10 cellular contexts compared by ENCODE assay signal in the genomic region with DNA sequence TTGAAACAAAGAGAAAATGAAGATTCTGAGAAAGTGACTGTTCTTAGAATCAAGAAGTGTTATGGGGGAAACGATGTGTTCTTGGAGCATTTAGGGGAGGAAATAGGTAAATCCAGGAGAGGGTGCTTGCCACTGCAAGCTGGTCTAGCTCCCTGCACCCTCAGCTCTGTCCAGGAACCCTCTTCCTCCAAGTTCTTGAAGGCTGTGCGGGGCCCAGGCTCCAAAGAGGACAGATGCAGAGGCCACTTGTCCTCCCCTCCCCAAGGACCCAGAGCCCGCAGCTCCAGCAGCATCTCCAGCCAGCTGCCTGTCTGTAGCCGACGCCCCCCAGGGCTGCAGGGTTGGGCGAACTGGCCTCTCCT.
A peak's percentile ranks its signal among the peaks of the same experiment; 100 is the strongest.
DNase-seq lines count a peak whose midpoint lies in the region; ATAC-seq and TF ChIP-seq lines count a peak whose summit lies in the region.
"Had no signal": no experiment of that assay in that cellular context is flagged by ENCODE, and none has a peak within 500 bp of the region (broad histone marks: within the 10 kb centered on the region; RNA-seq: fewer than 3 reads in every experiment).

No MANE protein-coding gene starts in this region.

- POLR2A ChIA-PET in HCT116 (lab: Charles Lee): interaction anchor here (0.8 to 1.2 kb wide), 3 partner anchors 15 to 1447 kb away, joined by 3 to 6 read pairs (median 3); no protein-coding TSS in a partner anchor

- H4K20me1 ChIP-seq in HCT116 (ENCODE audit: insufficient read depth) (no peaks in the 10 kb centered on the region), osteoblast (ENCODE audit: insufficient read depth, low read length) (no peaks in the 10 kb centered on the region)

- H3K79me2 ChIP-seq in HCT116 (ENCODE audit: insufficient read depth, low read length): no peaks in the 10 kb centered on the region
- no peaks in the 10 kb centered on the region for H3K79me2 ChIP-seq in osteoblast (ENCODE audit: insufficient read depth, low read length)

- intact Hi-C loops in HCT116 (cut with micrococcal nuclease) (loop anchor here (1.0 to 10.0 kb wide), 7 partner anchors 119 to 1932 kb away; no protein-coding TSS in a partner anchor), esophagus squamous epithelium (cut with DNase I) (loop anchor here (10.0 kb wide), 1 partner anchor 159 kb away; no protein-coding TSS in a partner anchor)

- H3K36me3 ChIP-seq in HCT116 (ENCODE audit: control insufficient read depth in 1 of 2, insufficient read depth in 2 of 2, low read length in 2 of 2): no peaks in the 10 kb centered on the region
- H3K36me3 ChIP-seq in WERI-Rb-1: no peaks in the 10 kb centered on the region
- H3K36me3 ChIP-seq in osteoblast (ENCODE audit: insufficient read depth, low read length): no peaks in the 10 kb centered on the region
- no peaks in the 10 kb centered on the region for H3K36me3 ChIP-seq in esophagus squamous epithelium
- H3K36me3 ChIP-seq: suprapubic skin had no signal

- ATAC-seq in GM19023 (IDR thresholded peaks at IDR 0.05; ENCODE audit: unreplicated experiment) (peak; percentile 17), HCT116 (peak; percentile 56), HG03442 (IDR thresholded peaks at IDR 0.05; ENCODE audit: unreplicated experiment) (no peak)

- H3K4me3 ChIP-seq in HCT116 (replicated peaks in 1 of 2; ENCODE audit: low read depth in 1 of 2, low read length in 2 of 2) (no peak overlapping the region), WERI-Rb-1 (ENCODE audit: low read depth, low read length) (no peak overlapping the region), osteoblast (ENCODE audit: insufficient read depth, low read length) (no peak overlapping the region), esophagus squamous epithelium (no peak overlapping the region)
- H3K4me3 ChIP-seq: suprapubic skin had no signal

- H3K4me2 ChIP-seq in HCT116 (ENCODE audit: low read length) (peak overlapping the region; percentile 61), osteoblast (ENCODE audit: insufficient read depth, low read length) (no peak overlapping the region)

- BruUV-seq in HCT116 (replicated peaks; lab: Mats Ljungman, UMichigan): no TSS peak

- 19 to 56% methylated on average over 1 to 4 of the region's 6 CpGs for WGBS in esophagus squamous epithelium, 2 donors

- no peak for DNase-seq in HCT116 (ENCODE audit: low read depth, low spot score)
- no peak for DNase-seq in WERI-Rb-1
- peak; percentile 55 for DNase-seq in osteoblast (ENCODE audit: insufficient read length, low spot score, missing footprints)
- no peak for DNase-seq in DMS79 treated with DMSO at 0.1 percent for 48 hours (lab: John Stamatoyannopoulos, UW)
- no peak for DNase-seq in esophagus squamous epithelium (lab: John Stamatoyannopoulos, UW)
- no peak for DNase-seq in NCI-H1417 (lab: John Stamatoyannopoulos, UW)

- H3K9ac ChIP-seq in HCT116 (ENCODE audit: low read length): no peak overlapping the region

- TF ChIP-seq CTCF in HCT116 (IDR thresholded peaks at IDR 0.05 in 2 of 3, conservative IDR thresholded peaks at IDR 0.05 in 1 of 3; ENCODE audit: borderline replicate concordance in 1 of 3, insufficient read depth in 1 of 3, low read depth in 2 of 3, low read length in 2 of 3) (no peak), WERI-Rb-1 (IDR thresholded peaks at IDR 0.05; ENCODE audit: low read depth, low read length) (no peak), osteoblast (IDR thresholded peaks at IDR 0.05; ENCODE audit: extremely low read depth, low read depth, low read length) (no peak), esophagus squamous epithelium (IDR thresholded peaks at IDR 0.05) (no peak)

- H3K4me1 ChIP-seq in HCT116 (ENCODE audit: control insufficient read depth in 1 of 2, insufficient read depth in 2 of 2, low read length in 2 of 2) (peaks cover 3 to 12% of the 10 kb centered on the region in 2 experiments; a peak in 3 of 4 replicates), osteoblast (ENCODE audit: insufficient read depth, low read length) (no peaks in the 10 kb centered on the region), esophagus squamous epithelium (peaks cover 0 to 16% (median 4%) of the 10 kb centered on the region in 3 donors)

- no peak overlapping the region for H3K27ac ChIP-seq in HCT116 (ENCODE audit: low read depth, low read length)
- H3K27ac ChIP-seq in WERI-Rb-1: peak overlapping the region; percentile 81; the same call in 1 of the 2 replicates
- no peak overlapping the region for H3K27ac ChIP-seq in osteoblast (ENCODE audit: low read depth, low read length)
- H3K27ac ChIP-seq in esophagus squamous epithelium: no peak overlapping the region
- H3K27ac ChIP-seq: suprapubic skin had no signal

- RAD21 ChIA-PET in HCT116 (lab: Charles Lee; ENCODE audit: low non-redundant PET in 1 of 2, low total read pairs in 2 of 2, uncharacterized antibody in 2 of 2, unreplicated experiment in 2 of 2): interaction anchor here (0.7 to 1.9 kb wide), 15 partner anchors 19 to 1447 kb away, joined by 3 to 11 read pairs (median 3); no protein-coding TSS in a partner anchor

- H3K9me3 ChIP-seq in HCT116 (ENCODE audit: control insufficient read depth in 1 of 2, insufficient read depth in 1 of 2, low read depth in 1 of 2, low read length in 2 of 2) (no peaks in the 10 kb centered on the region), WERI-Rb-1 (ENCODE audit: severe bottlenecking) (no peaks in the 10 kb centered on the region), osteoblast (ENCODE audit: low read depth, low read length) (no peaks in the 10 kb centered on the region), esophagus squamous epithelium (no peaks in the 10 kb centered on the region)
- H3K9me3 ChIP-seq: Caco-2, suprapubic skin had no signal

- no peak for TF ChIP-seq RAD21 in HCT116 (IDR thresholded peaks at IDR 0.05; ENCODE audit: low read depth)

- TF ChIP-seq POLR2A in HCT116 (IDR thresholded peaks at IDR 0.05; ENCODE audit: borderline replicate concordance, extremely low read depth, insufficient read depth, insufficient read length) (no peak), esophagus squamous epithelium (IDR thresholded peaks at IDR 0.05) (no peak)

- H3K9me2 ChIP-seq in HCT116 (ENCODE audit: insufficient read depth): no peaks in the 10 kb centered on the region

- H3K27me3 ChIP-seq in HCT116 (ENCODE audit: insufficient read depth, low read length) (no peaks in the 10 kb centered on the region), WERI-Rb-1 (ENCODE audit: insufficient read depth, low read depth, severe bottlenecking) (no peaks in the 10 kb centered on the region), osteoblast (ENCODE audit: insufficient read depth, low read length) (peaks cover 8% of the 10 kb centered on the region), esophagus squamous epithelium (peaks cover 0 to 23% (median 0%) of the 10 kb centered on the region in 4 donors)
- H3K27me3 ChIP-seq: suprapubic skin had no signal

- H2AFZ ChIP-seq in HCT116 (ENCODE audit: low read depth, low read length, poor library complexity, severe bottlenecking) (no peak overlapping the region), osteoblast (ENCODE audit: low read length) (no peak overlapping the region)

- CTCF ChIA-PET in HCT116 (lab: Charles Lee): interaction anchor here (0.6 to 2.6 kb wide), 52 partner anchors 9 to 1459 kb away, joined by 3 to 60 read pairs (median 4); a partner anchor contains a TSS

TF ChIP-seq in HCT116, 20 proteins besides CTCF, POLR2A, EP300 and RAD21:
- TF ChIP-seq ELF1 (IDR thresholded peaks at IDR 0.05; ENCODE audit: borderline replicate concordance, low read depth): no peak
- no peak for TF ChIP-seq SP1 (IDR thresholded peaks at IDR 0.05; ENCODE audit: low read depth)
- TF ChIP-seq EGR1 (IDR thresholded peaks at IDR 0.05; ENCODE audit: low read depth): no peak
- no peak for TF ChIP-seq YY1 (IDR thresholded peaks at IDR 0.05; ENCODE audit: extremely low read depth, insufficient replicate concordance, low read depth, low read length)
- TF ChIP-seq SRF (IDR thresholded peaks at IDR 0.05; ENCODE audit: low read depth): no peak
- TF ChIP-seq EZH2phosphoT487 (IDR thresholded peaks at IDR 0.05; ENCODE audit: borderline replicate concordance): no peak
- no peak for TF ChIP-seq POLR2AphosphoS5 (IDR thresholded peaks at IDR 0.05; ENCODE audit: low read depth, low read length)
- no peak for TF ChIP-seq SIN3A (IDR thresholded peaks at IDR 0.05; ENCODE audit: low read depth)
- TF ChIP-seq, protein P1, sequence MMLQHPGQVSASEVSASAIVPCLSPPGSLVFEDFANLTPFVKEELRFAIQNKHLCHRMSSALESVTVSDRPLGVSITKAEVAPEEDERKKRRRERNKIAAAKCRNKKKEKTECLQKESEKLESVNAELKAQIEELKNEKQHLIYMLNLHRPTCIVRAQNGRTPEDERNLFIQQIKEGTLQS (IDR thresholded peaks at IDR 0.05): no peak
- no peak for TF ChIP-seq JUND (IDR thresholded peaks at IDR 0.05)
- TF ChIP-seq CEBPB (IDR thresholded peaks at IDR 0.05; ENCODE audit: low read depth): no peak
- TF ChIP-seq, protein P2, sequence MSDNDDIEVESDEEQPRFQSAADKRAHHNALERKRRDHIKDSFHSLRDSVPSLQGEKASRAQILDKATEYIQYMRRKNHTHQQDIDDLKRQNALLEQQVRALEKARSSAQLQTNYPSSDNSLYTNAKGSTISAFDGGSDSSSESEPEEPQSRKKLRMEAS (IDR thresholded peaks at IDR 0.05): no peak
- no peak for TF ChIP-seq TCF7L2 (IDR thresholded peaks at IDR 0.05; ENCODE audit: borderline replicate concordance, extremely low read depth, insufficient read depth, insufficient read length)
- no peak for TF ChIP-seq FOSL1 (IDR thresholded peaks at IDR 0.05; ENCODE audit: low read depth)
- no peak for TF ChIP-seq ZFX (IDR thresholded peaks at IDR 0.05)
- no peak for TF ChIP-seq ZNF274 (IDR thresholded peaks at IDR 0.05; ENCODE audit: low read depth, low read length)
- no peak for TF ChIP-seq EZH2 (IDR thresholded peaks at IDR 0.05)
TF ChIP-seq in HCT116: peak in this region for 0.
